18 cellular contexts compared by ENCODE assay signal in genomic region chr20:60053125-60053812, GRCh38.
DNase-seq lines count a peak whose midpoint lies in the region; ATAC-seq and TF ChIP-seq lines count a peak whose summit lies in the region.
"Had no signal": no experiment of that assay in that cellular context is flagged by ENCODE, and none has a peak within 500 bp of the region (broad histone marks: within the 10 kb centered on the region; RNA-seq: fewer than 3 reads in every experiment).

No MANE protein-coding gene starts in this region.

- no peaks in the 10 kb centered on the region for H3K27me3 ChIP-seq in HL-60 (ENCODE audit: insufficient read depth, poor library complexity, severe bottlenecking)
- peaks cover 28% of the 10 kb centered on the region for H3K27me3 ChIP-seq in transverse colon
- H3K27me3 ChIP-seq: neural progenitor cell had no signal

- H3K27ac ChIP-seq in HL-60 (replicated peaks) (peak overlapping the region; percentile 98), transverse colon (no peak overlapping the region)
- H3K27ac ChIP-seq: neural progenitor cell, tibial nerve had no signal

- TF ChIP-seq CTCF in HL-60 (IDR thresholded peaks at IDR 0.05; ENCODE audit: insufficient read depth, low read length) = no peak
- no peak for TF ChIP-seq CTCF in transverse colon (IDR thresholded peaks at IDR 0.05)

- ATAC-seq in HG02759 (IDR thresholded peaks at IDR 0.05; ENCODE audit: unreplicated experiment) = no peak

- TF ChIP-seq EP300 in transverse colon (IDR thresholded peaks at IDR 0.05; ENCODE audit: low read depth) = no peak

- DNase-seq in NCI-H1436 (lab: John Stamatoyannopoulos, UW) (peak; percentile 21), NCI-H1436 treated with DMSO at 0.1 percent for 48 hours (lab: John Stamatoyannopoulos, UW) (no peak), HL-60 (ENCODE audit: low read depth in 1 of 2, low spot score in 1 of 2) (peak; percentile 37 to 64), NCI-H510A treated with DMSO at 0.1 percent for 48 hours (lab: John Stamatoyannopoulos, UW) (peak; percentile 89), islet precursor cell (peak; percentile 16), transverse colon (no peak), SK-N-DZ (ENCODE audit: low spot score) (no peak)
- DNase-seq: 8988T; activated CD4-positive, alpha-beta T cell treated with anti-CD3 and anti-CD28 coated beads for 4 hours; activated naive CD4-positive, alpha-beta T cell treated with anti-CD3 and anti-CD28 coated beads, Interleukin-2, amount 50 U/mL, for 16 hours; GDM1; kidney; mesenchymal stem cell; NCI-H1048; stimulated activated CD4-positive, alpha-beta T cell treated with anti-CD3 and anti-CD28 coated beads, Interleukin-4, amount 100 ng/mL, for 4 hours had no signal

- peaks cover 0 to 6% (median 0%) of the 10 kb centered on the region in 4 donors for H3K4me1 ChIP-seq in transverse colon

- no peaks in the 10 kb centered on the region for H3K36me3 ChIP-seq in transverse colon
- H3K36me3 ChIP-seq: neural progenitor cell, tibial nerve had no signal

- in situ Hi-C loops in transverse colon (cut with MboI; ENCODE audit: low pct_ligation_motif_present in 1 of 4, low pct_unique_long_range_greater_than_20kb in 1 of 4, low sequenced_read_pairs in 3 of 4) = no loop called here

- intact Hi-C loops in transverse colon (cut with DNase I; ENCODE audit: low total_unique reads) = no loop called here

- H3K9me3 ChIP-seq in transverse colon = no peaks in the 10 kb centered on the region
- H3K9me3 ChIP-seq: tibial nerve had no signal

- 22 to 35% methylated on average over 10 to 16 of the region's 16 CpGs for WGBS in transverse colon (ENCODE audit: low coverage in 1 of 2), 2 donors

- H3K4me3 ChIP-seq in HL-60 (replicated peaks; ENCODE audit: insufficient read depth, low read length) (no peak overlapping the region), transverse colon (no peak overlapping the region)
- H3K4me3 ChIP-seq: neural progenitor cell, tibial nerve had no signal

- TF ChIP-seq POLR2A in transverse colon (IDR thresholded peaks at IDR 0.05) = no peak

Comparison
In these comparisons a context has a peak if more than half of its experiments do, and no peak if none do; other contexts are left out.
1. DNase-seq: peak in NCI-H1436 (single experiment), HL-60 (2 of 2), NCI-H510A treated with DMSO at 0.1 percent for 48 hours (single experiment) and islet precursor cell (single experiment); none in NCI-H1436 treated with DMSO at 0.1 percent for 48 hours (single experiment), transverse colon (single experiment) and SK-N-DZ (single experiment).